Comparison of ENCODE assay signal across 17 cellular contexts in the genomic region with DNA sequence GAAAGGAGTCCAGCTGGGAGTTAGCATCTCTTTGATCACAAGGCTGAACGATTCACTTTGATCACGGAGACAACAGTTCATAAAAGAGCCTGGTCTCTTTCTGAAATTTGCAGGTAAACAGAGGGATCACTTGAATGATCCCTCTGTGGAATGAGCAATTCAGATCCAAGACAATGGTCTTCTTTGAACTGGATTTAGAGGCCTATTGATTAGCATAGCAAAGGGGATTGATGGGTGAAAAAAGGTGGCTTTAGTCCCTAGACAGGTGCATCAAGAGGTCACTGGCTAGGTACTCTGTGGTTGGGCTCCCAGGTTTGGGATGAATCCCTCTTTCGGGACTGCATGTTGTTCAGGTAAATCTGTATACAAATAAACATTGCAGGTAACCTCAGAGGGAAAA.
DNase-seq lines count a peak whose midpoint lies in the region; ATAC-seq and TF ChIP-seq lines count a peak whose summit lies in the region.
"Had no signal": no experiment of that assay in that cellular context is flagged by ENCODE, and none has a peak within 500 bp of the region (broad histone marks: within the 10 kb centered on the region; RNA-seq: fewer than 3 reads in every experiment).

No MANE protein-coding gene starts in this region.

- no peak overlapping the region for H3K4me3 Mint-ChIP-seq in WTC11
- H3K4me3 Mint-ChIP-seq: CD14-positive monocyte; CD8-positive, alpha-beta T cell; HFFc6 had no signal

- peaks cover 89% of the 10 kb centered on the region for H3K27me3 Mint-ChIP-seq in WTC11 (ENCODE audit: low read depth)

- CTCF ChIA-PET in WTC11 (lab: Charles Lee), result interaction anchor here (0.5 kb wide), 1 partner anchor 1022 kb away, joined by 3 read pairs; no protein-coding TSS in a partner anchor

- peaks cover 3% of the 10 kb centered on the region; the same call in 1 of the 2 replicates for H3K4me1 Mint-ChIP-seq in WTC11
- H3K4me1 Mint-ChIP-seq: CD14-positive monocyte had no signal

- no peaks in the 10 kb centered on the region for H3K36me3 ChIP-seq in H7 (replicated peaks; ENCODE audit: control insufficient read depth, insufficient read depth, low read length)
- H3K36me3 ChIP-seq: BE2C had no signal

- DNase-seq in H7 (peak; percentile 37), WTC11 (ENCODE audit: low spot score) (no peak), iPS-NIHi7 (ENCODE audit: extremely low spot score) (peak; percentile 26)
- DNase-seq in stimulated activated naive CD4-positive, alpha-beta T cell (lab: John Stamatoyannopoulos, UW), result no peak
- DNase-seq: BE2C; CD8-positive, alpha-beta T cell; COR-L47; DMS153; DND-41; GOT3; HCEC 1CT; HFFc6 had no signal

- no peak overlapping the region for H3K4me3 ChIP-seq in H7 (ENCODE audit: insufficient read depth, low read depth, low read length)
- H3K4me3 ChIP-seq: A549, K562 had no signal

- H3K9me3 Mint-ChIP-seq in WTC11, result no peaks in the 10 kb centered on the region
- H3K9me3 Mint-ChIP-seq: CD8-positive, alpha-beta T cell; HFFc6 had no signal

- POLR2A ChIA-PET in WTC11 (lab: Charles Lee), result no interaction called here

- no peak for TF ChIP-seq CTCF in WTC11 (IDR thresholded peaks at IDR 0.05)

- H3K27me3 ChIP-seq in H7 (ENCODE audit: control insufficient read depth, insufficient read depth, low read length), result peaks cover 30% of the 10 kb centered on the region
- H3K27me3 ChIP-seq: BE2C had no signal

- ATAC-seq in WTC11, result peak; percentile 88
- ATAC-seq in GM19324 (IDR thresholded peaks at IDR 0.05; ENCODE audit: low FRiP score, unreplicated experiment), result no peak
- no peak for ATAC-seq in GM18870 (IDR thresholded peaks at IDR 0.05; ENCODE audit: unreplicated experiment)
- ATAC-seq: A549; CD8-positive, alpha-beta T cell; K562 had no signal

- H3K36me3 Mint-ChIP-seq in WTC11, result no peaks in the 10 kb centered on the region
- H3K36me3 Mint-ChIP-seq: CD14-positive monocyte; CD8-positive, alpha-beta T cell had no signal

- no peak overlapping the region for H3K27ac Mint-ChIP-seq in WTC11
- H3K27ac Mint-ChIP-seq: CD14-positive monocyte; CD8-positive, alpha-beta T cell; HFFc6 had no signal

TF ChIP-seq in WTC11, 78 proteins besides CTCF, POLR2A, EP300 and RAD21:
- TF ChIP-seq JAZF1 (CRISPR knock-in tag; IDR thresholded peaks at IDR 0.05), result no peak
- no peak for TF ChIP-seq OVOL2 (CRISPR knock-in tag; IDR thresholded peaks at IDR 0.05; ENCODE audit: borderline replicate concordance)
- no peak for TF ChIP-seq ZNF416 (CRISPR knock-in tag; IDR thresholded peaks at IDR 0.05)
- TF ChIP-seq, protein P1, sequence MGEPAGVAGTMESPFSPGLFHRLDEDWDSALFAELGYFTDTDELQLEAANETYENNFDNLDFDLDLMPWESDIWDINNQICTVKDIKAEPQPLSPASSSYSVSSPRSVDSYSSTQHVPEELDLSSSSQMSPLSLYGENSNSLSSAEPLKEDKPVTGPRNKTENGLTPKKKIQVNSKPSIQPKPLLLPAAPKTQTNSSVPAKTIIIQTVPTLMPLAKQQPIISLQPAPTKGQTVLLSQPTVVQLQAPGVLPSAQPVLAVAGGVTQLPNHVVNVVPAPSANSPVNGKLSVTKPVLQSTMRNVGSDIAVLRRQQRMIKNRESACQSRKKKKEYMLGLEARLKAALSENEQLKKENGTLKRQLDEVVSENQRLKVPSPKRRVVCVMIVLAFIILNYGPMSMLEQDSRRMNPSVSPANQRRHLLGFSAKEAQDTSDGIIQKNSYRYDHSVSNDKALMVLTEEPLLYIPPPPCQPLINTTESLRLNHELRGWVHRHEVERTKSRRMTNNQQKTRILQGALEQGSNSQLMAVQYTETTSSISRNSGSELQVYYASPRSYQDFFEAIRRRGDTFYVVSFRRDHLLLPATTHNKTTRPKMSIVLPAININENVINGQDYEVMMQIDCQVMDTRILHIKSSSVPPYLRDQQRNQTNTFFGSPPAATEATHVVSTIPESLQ (CRISPR knock-in tag; IDR thresholded peaks at IDR 0.05), result no peak
- TF ChIP-seq, protein P2, sequence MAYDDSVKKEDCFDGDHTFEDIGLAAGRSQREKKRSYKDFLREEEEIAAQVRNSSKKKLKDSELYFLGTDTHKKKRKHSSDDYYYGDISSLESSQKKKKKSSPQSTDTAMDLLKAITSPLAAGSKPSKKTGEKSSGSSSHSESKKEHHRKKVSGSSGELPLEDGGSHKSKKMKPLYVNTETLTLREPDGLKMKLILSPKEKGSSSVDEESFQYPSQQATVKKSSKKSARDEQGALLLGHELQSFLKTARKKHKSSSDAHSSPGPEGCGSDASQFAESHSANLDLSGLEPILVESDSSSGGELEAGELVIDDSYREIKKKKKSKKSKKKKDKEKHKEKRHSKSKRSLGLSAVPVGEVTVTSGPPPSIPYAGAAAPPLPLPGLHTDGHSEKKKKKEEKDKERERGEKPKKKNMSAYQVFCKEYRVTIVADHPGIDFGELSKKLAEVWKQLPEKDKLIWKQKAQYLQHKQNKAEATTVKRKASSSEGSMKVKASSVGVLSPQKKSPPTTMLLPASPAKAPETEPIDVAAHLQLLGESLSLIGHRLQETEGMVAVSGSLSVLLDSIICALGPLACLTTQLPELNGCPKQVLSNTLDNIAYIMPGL (CRISPR knock-in tag; IDR thresholded peaks at IDR 0.05), result no peak

Comparison
In these comparisons a context has a peak if more than half of its experiments do, and no peak if none do; other contexts are left out.
1. DNase-seq: peak in H7 (single experiment) and iPS-NIHi7 (single experiment); none in WTC11 (single experiment) and stimulated activated naive CD4-positive, alpha-beta T cell (0 of 6).